1 cellular context compared by ENCODE assay signal in the genomic region with DNA sequence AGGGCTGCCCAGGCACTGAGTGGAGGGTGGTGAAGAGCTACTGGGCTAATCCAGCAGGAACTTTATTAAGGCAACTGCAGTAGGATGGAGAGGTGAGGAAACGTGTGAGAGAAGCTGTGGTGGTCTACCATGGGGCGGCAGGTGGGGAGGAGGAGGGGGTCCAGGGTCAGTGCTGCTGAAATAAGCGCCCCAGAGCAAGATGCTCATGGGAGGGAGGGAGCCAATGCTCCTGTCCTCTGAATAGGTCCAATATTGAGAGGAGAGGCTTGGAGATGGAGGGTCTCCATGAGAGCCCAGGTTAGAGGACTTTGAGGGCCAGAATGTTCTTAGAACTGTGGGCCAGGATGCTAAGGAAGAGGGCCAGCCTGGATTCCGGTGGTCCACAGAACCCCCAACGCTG.
TF ChIP-seq lines count a peak whose summit lies in the region.

No MANE protein-coding gene starts in this region.

TF ChIP-seq in IMR-90, 13 proteins besides CTCF, POLR2A, EP300 and RAD21:
- TF ChIP-seq NFE2L2 (IDR thresholded peaks at IDR 0.05; ENCODE audit: low read depth, low read length) (no peak), CHD1 (IDR thresholded peaks at IDR 0.05; ENCODE audit: low read depth, low read length) (no peak), SMC3 (IDR thresholded peaks at IDR 0.05; ENCODE audit: low read depth, low read length) (no peak), ELK1 (IDR thresholded peaks at IDR 0.05; ENCODE audit: borderline replicate concordance, low read depth, low read length) (no peak), CEBPB (IDR thresholded peaks at IDR 0.05; ENCODE audit: low read depth, low read length) (no peak), RFX5 (IDR thresholded peaks at IDR 0.05; ENCODE audit: low read depth, low read length) (no peak), BHLHE40 (IDR thresholded peaks at IDR 0.05; ENCODE audit: low read depth, low read length) (no peak), MAZ (IDR thresholded peaks at IDR 0.05; ENCODE audit: borderline replicate concordance, low read depth, low read length) (no peak), MAFK (IDR thresholded peaks at IDR 0.05; ENCODE audit: low read depth, low read length) (no peak), RCOR1 (IDR thresholded peaks at IDR 0.05; ENCODE audit: insufficient replicate concordance, low read length) (no peak), MXI1 (IDR thresholded peaks at IDR 0.05; ENCODE audit: borderline replicate concordance, low read depth, low read length) (no peak), FOS (IDR thresholded peaks at IDR 0.05; ENCODE audit: low read depth, low read length) (no peak)
- TF ChIP-seq, protein P1, sequence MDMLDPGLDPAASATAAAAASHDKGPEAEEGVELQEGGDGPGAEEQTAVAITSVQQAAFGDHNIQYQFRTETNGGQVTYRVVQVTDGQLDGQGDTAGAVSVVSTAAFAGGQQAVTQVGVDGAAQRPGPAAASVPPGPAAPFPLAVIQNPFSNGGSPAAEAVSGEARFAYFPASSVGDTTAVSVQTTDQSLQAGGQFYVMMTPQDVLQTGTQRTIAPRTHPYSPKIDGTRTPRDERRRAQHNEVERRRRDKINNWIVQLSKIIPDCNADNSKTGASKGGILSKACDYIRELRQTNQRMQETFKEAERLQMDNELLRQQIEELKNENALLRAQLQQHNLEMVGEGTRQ (IDR thresholded peaks at IDR 0.05; ENCODE audit: low read depth, low read length): no peak
